ENCODE assay signal across 8 cellular contexts in the genomic region with DNA sequence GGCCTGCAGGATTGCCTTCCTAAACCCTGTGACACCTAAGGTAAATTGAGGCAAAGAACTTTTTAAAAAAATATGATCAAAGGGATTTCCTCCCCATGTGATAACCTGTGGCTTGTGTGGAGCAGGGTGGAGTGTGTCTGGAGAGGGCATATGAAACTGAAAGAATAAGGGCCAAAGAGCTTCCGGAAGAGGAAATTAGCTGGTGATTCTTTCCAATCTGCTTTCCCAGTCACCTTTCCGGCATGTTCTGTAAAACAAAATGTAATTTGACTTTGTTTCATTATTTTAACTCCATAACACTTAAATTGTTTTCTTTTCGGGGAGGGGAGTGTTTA. TPM values are rescaled to one million over a fixed set of nuclear protein-coding genes. Genes with fewer than 3 reads are reported as not detected.
A peak's percentile ranks its signal among the peaks of the same experiment; 100 is the strongest.
DNase-seq lines count a peak whose midpoint lies in the region; ATAC-seq and TF ChIP-seq lines count a peak whose summit lies in the region.

No MANE protein-coding gene starts in this region.

- H3K4me1 Mint-ChIP-seq in T-cell, result peaks cover 10 to 26% (median 13%) of the 10 kb centered on the region in 3 donors
- H3K4me1 Mint-ChIP-seq in naive thymus-derived CD8-positive, alpha-beta T cell, result peaks cover 8 to 26% (median 17%) of the 10 kb centered on the region in 4 donors

- CTCF ChIA-PET in T-cell (lab: Charles Lee), result interaction anchor here in 1 of 2 donors (0.6 kb wide), 1 partner anchor 17 kb away, joined by 3 read pairs; no protein-coding TSS in a partner anchor

- peak overlapping the region; percentile 87 to 89 (median 89) for H3K4me3 Mint-ChIP-seq in T-cell
- H3K4me3 Mint-ChIP-seq in naive thymus-derived CD8-positive, alpha-beta T cell, result peak overlapping the region; percentile 85 to 97 (median 92)

- peak; percentile 53 for DNase-seq in NCI-H1105 treated with DMSO at 0.1 percent for 48 hours (lab: John Stamatoyannopoulos, UW)
- DNase-seq in NCI-H1105 (lab: John Stamatoyannopoulos, UW), result no peak
- peak in 8 of 34 experiments; percentile 0 to 11 (median 4) for DNase-seq in T-cell
- peak; percentile 68 to 75 for DNase-seq in erythroblast (lab: John Stamatoyannopoulos, UW)
- DNase-seq in naive thymus-derived CD8-positive, alpha-beta T cell, result peak in 7 of 10 donors; percentile 0 to 33 (median 16)
- no peak for DNase-seq in A172 (ENCODE audit: low spot score)

- no peaks in the 10 kb centered on the region for H3K36me3 Mint-ChIP-seq in T-cell
- H3K36me3 Mint-ChIP-seq in naive thymus-derived CD8-positive, alpha-beta T cell, result peaks cover 0 to 3% (median 0%) of the 10 kb centered on the region in 3 donors

- H3K27ac Mint-ChIP-seq in T-cell, result peak overlapping the region; percentile 93 to 94
- H3K27ac Mint-ChIP-seq in naive thymus-derived CD8-positive, alpha-beta T cell, result peak overlapping the region; percentile 71 to 98 (median 95)

- peak; percentile 47 for ATAC-seq in GM21390 (IDR thresholded peaks at IDR 0.05; ENCODE audit: unreplicated experiment)
- ATAC-seq in HG03571 (IDR thresholded peaks at IDR 0.05; ENCODE audit: unreplicated experiment), result peak; percentile 48
- peak; percentile 26 to 52 (median 35) for ATAC-seq in T-cell (replicated peaks in 1 of 4)
- peak; percentile 43 to 46 for ATAC-seq in naive thymus-derived CD8-positive, alpha-beta T cell

- H3K27me3 Mint-ChIP-seq in T-cell, result peaks cover 0 to 14% of the 10 kb centered on the region in 2 donors
- H3K27me3 Mint-ChIP-seq in naive thymus-derived CD8-positive, alpha-beta T cell, result no peaks in the 10 kb centered on the region

- no peaks in the 10 kb centered on the region for H3K9me3 Mint-ChIP-seq in T-cell
- no peaks in the 10 kb centered on the region for H3K9me3 Mint-ChIP-seq in naive thymus-derived CD8-positive, alpha-beta T cell

- POLR2A ChIA-PET in T-cell (lab: Charles Lee), result no interaction called here
- POLR2A ChIA-PET in naive thymus-derived CD8-positive, alpha-beta T cell (lab: Charles Lee), result interaction anchor here (0.6 to 1.2 kb wide), 3 partner anchors 100 to 225 kb away, joined by 5 read pairs; no protein-coding TSS in a partner anchor

- TF ChIP-seq POLR2A in erythroblast (IDR thresholded peaks at IDR 0.05; ENCODE audit: low read length), result peak; percentile 51

RNA-seq across cellular contexts. Expression of gene XIAP, which starts 0.6 kb away (rescaled TPM):
- 10 to 100 TPM; 40.4 to 59.6 (median 46.1) TPM for total RNA-seq in T-cell
- total RNA-seq in naive thymus-derived CD8-positive, alpha-beta T cell, result 10 to 100 TPM; 46.4 to 47.6 TPM
- polyA plus RNA-seq in naive thymus-derived CD8-positive, alpha-beta T cell, result 1 to 10 TPM; 7.6 to 8.1 (median 8.0) TPM
- 13.3 and 13.8 TPM in 2 replicates for total RNA-seq in A172 (2014; rRNA removed; shearing (Covaris generic))

Comparison
In these comparisons a context has a peak if more than half of its experiments do, and no peak if none do; other contexts are left out.
1. DNase-seq: peak in NCI-H1105 treated with DMSO at 0.1 percent for 48 hours (single experiment), erythroblast (2 of 2) and naive thymus-derived CD8-positive, alpha-beta T cell (7 of 10); none in NCI-H1105 (single experiment) and A172 (single experiment).
2. Peak in every context shown above with its lines, with median percentiles within 50 percentile points of each other: ATAC-seq.